In genomic region chr4:40246547-40246900, GRCh38 we compare ENCODE assay signal across 1 cellular context.
TF ChIP-seq lines count a peak whose summit lies in the region.

No MANE protein-coding gene starts in this region.

TF ChIP-seq in GM23338, 12 proteins besides CTCF, POLR2A, EP300 and RAD21 (continued from another document):
- TF ChIP-seq ZNF462 (CRISPR knock-in tag; IDR thresholded peaks at IDR 0.05): no peak
- no peak for TF ChIP-seq JUNB (IDR thresholded peaks at IDR 0.05; ENCODE audit: unreplicated experiment)
- no peak for TF ChIP-seq ETS1 (IDR thresholded peaks at IDR 0.05)
- TF ChIP-seq CREB1 (CRISPR knock-in tag; IDR thresholded peaks at IDR 0.05; ENCODE audit: low read depth): no peak
- TF ChIP-seq POLR2AphosphoS5 (IDR thresholded peaks at IDR 0.05; ENCODE audit: low read depth): no peak
- TF ChIP-seq REST (IDR thresholded peaks at IDR 0.05; ENCODE audit: unreplicated experiment): no peak
- no peak for TF ChIP-seq ZNF331 (CRISPR knock-in tag; IDR thresholded peaks at IDR 0.05; ENCODE audit: low read depth)
- TF ChIP-seq EZH2phosphoT487 (IDR thresholded peaks at IDR 0.05; ENCODE audit: unreplicated experiment): no peak
